In the genomic region with DNA sequence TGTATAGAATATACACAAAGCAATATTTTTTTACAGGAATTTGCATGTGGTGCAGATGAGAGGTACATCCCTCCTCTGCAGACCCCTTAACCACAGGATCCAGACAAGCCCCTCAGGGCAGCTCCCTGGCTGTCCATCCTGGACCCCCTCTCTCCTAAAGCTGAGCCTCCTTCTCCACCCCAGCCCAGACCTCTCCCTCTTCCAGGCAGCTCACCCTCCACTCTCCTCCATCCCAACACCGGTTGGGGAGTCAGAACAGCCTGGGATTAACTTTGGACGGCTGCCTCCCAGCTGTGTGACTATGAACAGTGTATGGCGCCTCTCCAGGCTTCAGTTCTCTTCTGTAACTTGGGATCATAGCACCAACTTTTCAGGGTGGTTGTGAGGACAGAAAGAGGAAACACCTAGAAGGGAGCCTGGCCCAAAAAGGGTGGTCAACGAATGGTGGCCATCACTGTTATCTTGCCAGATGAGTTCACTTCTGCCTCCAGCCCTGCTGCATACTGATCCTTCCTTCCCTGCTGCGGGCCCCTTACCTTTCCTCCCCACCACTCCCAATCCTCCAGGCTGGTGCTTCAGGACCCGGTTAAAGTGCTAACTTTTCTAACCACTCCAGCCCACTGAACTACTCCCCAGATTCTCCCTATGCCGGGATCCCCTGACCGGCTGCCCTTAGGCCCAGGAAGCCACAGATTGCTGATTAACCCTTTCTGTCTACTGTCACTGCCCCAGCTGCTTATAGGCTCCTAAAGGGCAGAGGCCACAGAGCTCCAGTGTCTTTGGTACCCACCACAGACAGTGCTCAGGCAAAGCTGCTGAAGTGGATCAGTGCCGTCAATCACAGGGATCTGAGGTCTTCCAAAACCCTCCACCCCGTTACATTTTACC, we compare ENCODE assay signal across 21 cellular contexts. TPM values are rescaled to one million over a fixed set of nuclear protein-coding genes. Genes with fewer than 3 reads are reported as not detected.
"Had no signal": no experiment of that assay in that cellular context is flagged by ENCODE, and none has a peak within 500 bp of the region (broad histone marks: within the 10 kb centered on the region; RNA-seq: fewer than 3 reads in every experiment).

No MANE protein-coding gene starts in this region.

- H3K9me3 Mint-ChIP-seq: naive thymus-derived CD4-positive, alpha-beta T cell; type B pancreatic cell had no signal

- DNase-seq: effector memory CD4-positive, alpha-beta T cell; gastrocnemius medialis; heart right ventricle; kidney; left cardiac atrium; left ventricle myocardium inferior; lower lobe of right lung; mesenchymal stem cell; naive thymus-derived CD4-positive, alpha-beta T cell; posterior cingulate gyrus; sigmoid colon; stimulated activated CD4-positive, alpha-beta T cell treated with anti-CD3 and anti-CD28 coated beads, Interleukin-2, amount 100 ng/mL, for 24 hours; stimulated activated CD4-positive, alpha-beta T cell treated with anti-CD3 and anti-CD28 coated beads, Interleukin-4, amount 100 ng/mL, for 4 hours; stimulated activated naive CD4-positive, alpha-beta T cell; uterus had no signal

- H3K4me3 ChIP-seq: gastrocnemius medialis, heart right ventricle, left ventricle myocardium inferior, lower lobe of right lung, sigmoid colon, skin epidermis, uterus had no signal

- ATAC-seq: esophagus mucosa; gastrocnemius medialis; left cardiac atrium; lower lobe of right lung; naive thymus-derived CD4-positive, alpha-beta T cell had no signal

- H3K27me3 ChIP-seq: gastrocnemius medialis, heart right ventricle, sigmoid colon, uterus had no signal

- H3K9me3 ChIP-seq: gastrocnemius medialis, heart right ventricle, left ventricle myocardium inferior, lower lobe of right lung, sigmoid colon, uterus had no signal

- H3K27ac ChIP-seq: gastrocnemius medialis, heart right ventricle, left ventricle myocardium inferior, lower lobe of right lung, sigmoid colon, skin epidermis, uterus had no signal

- H3K4me3 Mint-ChIP-seq: naive thymus-derived CD4-positive, alpha-beta T cell; type B pancreatic cell had no signal

- H3K4me1 ChIP-seq: gastrocnemius medialis, lower lobe of right lung, sigmoid colon, uterus had no signal

- H3K36me3 ChIP-seq: gastrocnemius medialis, heart right ventricle, left ventricle myocardium inferior, lower lobe of right lung, sigmoid colon, uterus had no signal

- H3K36me3 Mint-ChIP-seq: naive thymus-derived CD4-positive, alpha-beta T cell; type B pancreatic cell had no signal

- H3K27ac Mint-ChIP-seq: type B pancreatic cell had no signal

- H3K27me3 Mint-ChIP-seq: naive thymus-derived CD4-positive, alpha-beta T cell; type B pancreatic cell had no signal

RNA-seq across cellular contexts. Expression of a gene that starts 55.9 kb away (rescaled TPM):
- total RNA-seq: esophagus mucosa; fibroblast of villous mesenchyme; gastrocnemius medialis; heart right ventricle; kidney; left cardiac atrium; left ventricle myocardium inferior; lower lobe of right lung; naive thymus-derived CD4-positive, alpha-beta T cell; omental fat pad; pulmonary artery endothelial cell; sigmoid colon; uterus had no signal
- polyA plus RNA-seq: heart right ventricle; naive thymus-derived CD4-positive, alpha-beta T cell; sigmoid colon had no signal
